25 cellular contexts compared by ENCODE assay signal in the genomic region with DNA sequence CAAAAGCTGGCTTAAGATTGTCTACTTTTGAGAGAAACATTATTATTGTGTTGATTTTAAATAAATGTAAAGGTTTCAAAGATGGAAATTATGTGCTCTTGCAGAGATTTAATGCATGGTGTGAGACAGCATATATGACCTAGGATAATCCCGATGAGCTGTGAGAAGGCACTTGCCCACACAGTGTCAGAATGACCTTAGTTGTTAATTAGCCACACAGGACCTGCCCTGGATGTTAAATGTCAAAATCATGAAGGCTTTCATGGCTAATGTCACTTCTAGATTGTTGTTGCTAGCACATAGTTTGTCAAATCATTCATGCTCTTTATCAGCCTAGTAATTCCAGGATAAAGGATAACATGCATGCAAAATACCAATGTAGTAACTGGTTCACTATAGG.
"Had no signal": no experiment of that assay in that cellular context is flagged by ENCODE, and none has a peak within 500 bp of the region (broad histone marks: within the 10 kb centered on the region; RNA-seq: fewer than 3 reads in every experiment).

No MANE protein-coding gene starts in this region.

- H3K4me1 ChIP-seq: pancreas, prostate gland, right atrium auricular region, right lobe of liver, sigmoid colon, stomach, thyroid gland, tibial nerve, upper lobe of left lung, vagina had no signal

- DNase-seq: nephron progenitor cell; nucleus accumbens; pancreas; retina; right lobe of liver; sigmoid colon; small intestine; stimulated activated CD4-positive, alpha-beta T cell treated with anti-CD3 and anti-CD28 coated beads, Interleukin-15, amount 100 ng/mL, for 24 hours; stimulated activated CD4-positive, alpha-beta T cell treated with anti-CD3 and anti-CD28 coated beads, Interleukin-2, amount 100 ng/mL, for 24 hours; stimulated activated CD4-positive, alpha-beta T cell treated with anti-CD3 and anti-CD28 coated beads, Interleukin-2, amount 100 ng/mL, for 48 hours; stimulated activated CD4-positive, alpha-beta T cell treated with anti-CD3 and anti-CD28 coated beads, Interleukin-4, amount 100 ng/mL, for 24 hours; stimulated activated naive B cell treated with anti-CD40 and anti-IgM and Interleukin-4, amounts not matched to agents 10 μg/mL and 1 μg/mL and 100 μg/mL, for 72 hours; stimulated activated naive CD4-positive, alpha-beta T cell treated with Interleukin-2 at 50 U/mL for 16 hours; stomach; thyroid gland; trophoblast cell; upper lobe of left lung had no signal

- H3K27me3 ChIP-seq: neutrophil, pancreas, right atrium auricular region, right lobe of liver, sigmoid colon, stomach, thyroid gland, tibial nerve, upper lobe of left lung, vagina had no signal

- H3K9me3 ChIP-seq: neutrophil, pancreas, prostate gland, right atrium auricular region, right lobe of liver, sigmoid colon, thoracic aorta, thyroid gland, tibial nerve, upper lobe of left lung, vagina had no signal

- H3K36me3 ChIP-seq: neutrophil, pancreas, prostate gland, right atrium auricular region, right lobe of liver, sigmoid colon, stomach, thoracic aorta, thyroid gland, tibial nerve, upper lobe of left lung, vagina had no signal

- H3K4me3 ChIP-seq: pancreas, prostate gland, right atrium auricular region, right lobe of liver, sigmoid colon, stomach, thoracic aorta, thyroid gland, tibial nerve, upper lobe of left lung, vagina had no signal

- ATAC-seq: natural killer cell treated with Interleukin-12 subunit alpha and Interleukin-12 subunit beta and Interleukin-15 and Interleukin-18, amount 100 ng/mL, for 72 hours; pancreas; right lobe of liver; stimulated activated effector memory CD8-positive, alpha-beta T cell treated with anti-CD3 and anti-CD28 coated beads, Interleukin-12 subunit alpha, Interleukin-12 subunit beta, amount 100 ng/mL, for 72 hours; stimulated activated naive B cell treated with anti-CD40 and anti-IgM and Interleukin-4, amounts not matched to agents 10 μg/mL and 1 μg/mL and 100 μg/mL, for 72 hours had no signal

- H3K27ac ChIP-seq: neutrophil, pancreas, prostate gland, right atrium auricular region, right lobe of liver, sigmoid colon, stomach, thoracic aorta, thyroid gland, tibial nerve, upper lobe of left lung, vagina had no signal
